8 cellular contexts compared by ENCODE assay signal in the genomic region with DNA sequence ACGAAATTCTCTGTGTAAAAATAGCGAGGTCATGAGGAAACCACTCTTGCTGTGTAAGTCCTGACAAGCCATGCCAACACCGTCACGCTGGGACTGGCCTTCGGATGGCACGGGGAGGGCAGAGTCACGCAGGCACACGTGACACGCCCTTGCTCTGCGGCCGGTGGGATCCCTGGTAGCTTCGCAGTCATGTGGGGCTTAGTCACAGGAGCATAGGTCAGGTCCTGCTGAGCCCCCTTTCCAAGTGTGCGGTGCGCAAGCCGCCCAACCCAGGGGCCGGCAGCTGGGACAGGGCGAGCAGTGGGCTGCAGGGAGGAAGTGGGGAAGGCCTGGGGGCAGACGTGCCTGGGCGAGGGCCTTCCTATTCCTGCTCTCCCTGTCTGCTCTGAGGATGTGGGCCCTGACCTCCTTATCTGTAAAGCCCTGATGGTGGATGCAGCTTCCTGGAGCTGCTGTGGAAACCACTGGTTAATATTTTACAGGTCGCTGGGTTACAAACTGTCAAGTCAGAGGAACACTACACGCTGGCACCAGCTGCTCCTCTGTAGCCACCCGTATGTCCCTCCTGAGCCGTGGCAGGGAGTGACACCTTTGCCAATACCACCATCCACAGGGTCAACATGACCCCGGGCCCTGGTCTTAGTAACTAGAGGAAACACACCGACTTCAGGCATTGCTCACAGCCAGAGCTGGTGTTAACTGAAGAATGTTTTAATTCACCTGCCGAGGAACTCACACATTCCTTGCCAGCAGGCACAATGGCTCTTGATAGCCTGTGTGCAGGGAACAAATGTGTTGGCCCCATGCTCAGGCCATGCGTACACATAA. TPM values are rescaled to one million over a fixed set of nuclear protein-coding genes. Genes with fewer than 3 reads are reported as not detected.
DNase-seq lines count a peak whose midpoint lies in the region; ATAC-seq, FAIRE-seq and TF ChIP-seq lines count a peak whose summit lies in the region.

No MANE protein-coding gene starts in this region.

- H3K4me3 Mint-ChIP-seq in HFFc6 = no peak overlapping the region
- H3K4me3 Mint-ChIP-seq in stimulated activated naive CD8-positive, alpha-beta T cell treated with anti-CD3 and anti-CD28 coated beads, Interleukin-15, amount 100 ng/mL, for 72 hours = peak overlapping the region; percentile 15 to 42

- peak; percentile 92 for ATAC-seq in GM12878
- peak; percentile 80 for ATAC-seq in stimulated activated naive CD8-positive, alpha-beta T cell treated with anti-CD3 and anti-CD28 coated beads, Interleukin-15, amount 100 ng/mL, for 72 hours

- DNase-seq in GF-D8 (lab: John Stamatoyannopoulos, UW) (peak; percentile 100), HFFc6 (peak; percentile 52), NB4 (ENCODE audit: low read depth) (peak; percentile 96), GM12878 (ENCODE audit: low read depth, low spot score) (no peak), kidney glomerular epithelial cell (lab: John Stamatoyannopoulos, UW) (peak; percentile 79), H7 (no peak), NCI-H146 treated with DMSO at 0.1 percent for 48 hours (lab: John Stamatoyannopoulos, UW; ENCODE audit: unreplicated experiment) (no peak)
- DNase-seq in stimulated activated naive CD8-positive, alpha-beta T cell treated with anti-CD3 and anti-CD28 coated beads, Interleukin-15, amount 100 ng/mL, for 72 hours = peak in 1 of 2 donors; percentile 45

- H3K27me3 ChIP-seq in GM12878 (replicated peaks in 1 of 2; ENCODE audit: control insufficient read depth in 2 of 2, insufficient read depth in 2 of 2, low read length in 1 of 2) (no peaks in the 10 kb centered on the region), H7 (ENCODE audit: control insufficient read depth, insufficient read depth, low read length) (no peaks in the 10 kb centered on the region)

- H3K4me1 ChIP-seq in GM12878 (ENCODE audit: control insufficient read depth, insufficient read depth, low read length) = peaks cover 4% of the 10 kb centered on the region

- no peak overlapping the region for H3K4me3 ChIP-seq in NB4 (ENCODE audit: low read depth, low read length)
- H3K4me3 ChIP-seq in GM12878 = no peak overlapping the region
- H3K4me3 ChIP-seq in H7 (ENCODE audit: insufficient read depth, low read depth, low read length) = no peak overlapping the region

- no peaks in the 10 kb centered on the region for H3K36me3 Mint-ChIP-seq in HFFc6 (ENCODE audit: low read depth)

- H3K9ac ChIP-seq in GM12878 (ENCODE audit: control insufficient read depth, insufficient read depth, low read length) = no peak overlapping the region

- peaks cover 50% of the 10 kb centered on the region for H3K79me2 ChIP-seq in GM12878 (ENCODE audit: control insufficient read depth, insufficient read depth, low read length)

- no peak overlapping the region for H2AFZ ChIP-seq in GM12878 (ENCODE audit: control insufficient read depth, low read depth, low read length)

- BruUV-seq in GM12878 (replicated peaks; lab: Mats Ljungman, UMichigan) = no TSS peak

- peaks cover 4% of the 10 kb centered on the region for H3K27me3 Mint-ChIP-seq in HFFc6 (ENCODE audit: insufficient read depth)
- H3K27me3 Mint-ChIP-seq in stimulated activated naive CD8-positive, alpha-beta T cell treated with anti-CD3 and anti-CD28 coated beads, Interleukin-15, amount 100 ng/mL, for 72 hours = no peaks in the 10 kb centered on the region

- no peak for FAIRE-seq in GM12878 (lab: Jason Lieb, UNC)

- in situ Hi-C loops in GM12878 (cut with MboI) = loop anchor here (25.0 kb wide), 1 partner anchor 1902 kb away; a partner anchor contains a TSS

- no peak for TF ChIP-seq EP300 in GM12878 (IDR thresholded peaks at IDR 0.05; ENCODE audit: borderline replicate concordance in 1 of 2, control insufficient read depth in 1 of 2, low read depth in 2 of 2, low read length in 2 of 2)

- RAD21 ChIA-PET in GM12878 (lab: Charles Lee; ENCODE audit: unreplicated experiment) = interaction anchor here (1.2 to 2.8 kb wide), 8 partner anchors 10 to 97 kb away, joined by 3 to 35 read pairs (median 6); a partner anchor contains a TSS

- intact Hi-C loops in GM12878 (cut with micrococcal nuclease; ENCODE audit: unreplicated experiment) = loop anchor here (1.0 kb wide), 1 partner anchor 10 kb away; no protein-coding TSS in a partner anchor

- no peaks in the 10 kb centered on the region for H3K9me3 Mint-ChIP-seq in HFFc6
- H3K9me3 Mint-ChIP-seq in stimulated activated naive CD8-positive, alpha-beta T cell treated with anti-CD3 and anti-CD28 coated beads, Interleukin-15, amount 100 ng/mL, for 72 hours = no peaks in the 10 kb centered on the region

- H3K4me2 ChIP-seq in GM12878 (ENCODE audit: control insufficient read depth, insufficient read depth) = no peak overlapping the region

- SMC1A ChIA-PET in GM12878 (lab: Charles Lee; ENCODE audit: uncharacterized antibody, unreplicated experiment) = interaction anchor here (0.6 to 5.2 kb wide), 9 partner anchors 10 to 97 kb away, joined by 3 to 45 read pairs (median 6); no protein-coding TSS in a partner anchor

- no peak for TF ChIP-seq RAD21 in GM12878 (IDR thresholded peaks at IDR 0.05; ENCODE audit: insufficient read depth, low read depth, low read length)

- H3K36me3 ChIP-seq in GM12878 (ENCODE audit: control insufficient read depth in 2 of 2, insufficient read depth in 2 of 2, low read length in 1 of 2) (peaks cover 11 to 16% of the 10 kb centered on the region in 2 experiments; a peak in 3 of 4 replicates), H7 (replicated peaks; ENCODE audit: control insufficient read depth, insufficient read depth, low read length) (no peaks in the 10 kb centered on the region)

- H4K20me1 ChIP-seq in GM12878 (ENCODE audit: control insufficient read depth, insufficient read depth) = 0 out of 2 replicates have a peak, but pooled peaks cover 3% of the 10 kb centered on the region

- no peak overlapping the region for H3K27ac Mint-ChIP-seq in HFFc6
- peak overlapping the region; percentile 57 to 59 for H3K27ac Mint-ChIP-seq in stimulated activated naive CD8-positive, alpha-beta T cell treated with anti-CD3 and anti-CD28 coated beads, Interleukin-15, amount 100 ng/mL, for 72 hours

- CTCF ChIA-PET in GM12878 (lab: Yijun Ruan, JAX) = interaction anchor here (0.8 to 2.9 kb wide), 8 partner anchors 9 to 115 kb away, joined by 3 to 21 read pairs (median 6); no protein-coding TSS in a partner anchor

- no peak overlapping the region; the same call in 1 of the 2 replicates for H3K27ac ChIP-seq in GM12878 (ENCODE audit: control insufficient read depth, insufficient read depth)

- POLR2A ChIA-PET in GM12878 (lab: Charles Lee) = interaction anchor here (1.0 to 2.9 kb wide), 6 partner anchors 9 to 49 kb away, joined by 3 to 20 read pairs (median 5); no protein-coding TSS in a partner anchor

- H3K9me3 ChIP-seq in GM12878 (replicated peaks; ENCODE audit: control insufficient read depth, insufficient read depth, low read length) = no peaks in the 10 kb centered on the region; the same call in 2 of the 3 replicates

- H3K4me1 Mint-ChIP-seq in HFFc6 (ENCODE audit: low read depth) = peaks cover 6% of the 10 kb centered on the region; the same call in 1 of the 2 replicates
- H3K4me1 Mint-ChIP-seq in stimulated activated naive CD8-positive, alpha-beta T cell treated with anti-CD3 and anti-CD28 coated beads, Interleukin-15, amount 100 ng/mL, for 72 hours = peaks cover 93% of the 10 kb centered on the region

- TF ChIP-seq CTCF in HFFc6 (IDR thresholded peaks at IDR 0.05) (no peak), NB4 (IDR thresholded peaks at IDR 0.05; ENCODE audit: low read depth, low read length) (no peak), GM12878 (IDR thresholded peaks at IDR 0.05 in 2 of 3, conservative IDR thresholded peaks at IDR 0.05 in 1 of 3; ENCODE audit: control insufficient read depth in 2 of 3, extremely low read depth in 1 of 3, insufficient read depth in 1 of 3, low read depth in 3 of 3, low read length in 3 of 3) (no peak)

- 80% methylated on average over 27 of the region's 27 CpGs for WGBS in GM12878 (ENCODE audit: insufficient coverage, insufficient replicate concordance, low lambda C conversion rate, missing lambda C conversion rate)

- TF ChIP-seq POLR2A in NB4 (IDR thresholded peaks at IDR 0.05; ENCODE audit: extremely low read depth, insufficient read length) = no peak
- peak; percentile 8; the same call in 1 of the 2 replicates for TF ChIP-seq POLR2A in GM12878 (IDR thresholded peaks at IDR 0.05; ENCODE audit: low read depth, low read length)

TF ChIP-seq in GM12878, 131 proteins besides CTCF, POLR2A, EP300 and RAD21 (continues in another document):
- TF ChIP-seq IKZF2 (IDR thresholded peaks at IDR 0.05) (peak in 1 of 2 experiments; percentile 51; a peak in 2 of 4 replicates), FOXK2 (IDR thresholded peaks at IDR 0.05) (no peak), GATAD2B (conservative IDR thresholded peaks at IDR 0.05; ENCODE audit: low read depth) (peak; percentile 44; the same call in 1 of the 2 replicates), ZNF622 (IDR thresholded peaks at IDR 0.05) (no peak)
- TF ChIP-seq, protein P1, sequence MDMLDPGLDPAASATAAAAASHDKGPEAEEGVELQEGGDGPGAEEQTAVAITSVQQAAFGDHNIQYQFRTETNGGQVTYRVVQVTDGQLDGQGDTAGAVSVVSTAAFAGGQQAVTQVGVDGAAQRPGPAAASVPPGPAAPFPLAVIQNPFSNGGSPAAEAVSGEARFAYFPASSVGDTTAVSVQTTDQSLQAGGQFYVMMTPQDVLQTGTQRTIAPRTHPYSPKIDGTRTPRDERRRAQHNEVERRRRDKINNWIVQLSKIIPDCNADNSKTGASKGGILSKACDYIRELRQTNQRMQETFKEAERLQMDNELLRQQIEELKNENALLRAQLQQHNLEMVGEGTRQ (IDR thresholded peaks at IDR 0.05; ENCODE audit: borderline replicate concordance, low read depth, low read length) = no peak

RNA-seq across cellular contexts. Expression of a gene that starts 17.8 kb away (rescaled TPM):
- total RNA-seq in HFFc6 (2021; fragmentation: NEBNext Ultra II Directional; extraction: Animal tissue kit (Norgen Biotek cat#: 25700)) = under 1 TPM in 5 of 6 experiments, not detected in 1; 0.05 to 0.23 (median 0.12) TPM
- total RNA-seq in GM12878 (2013; cell fraction: nucleolus; rRNA removed) = 143 and 147 TPM in 2 replicates
- total RNA-seq in GM12878 (2014; rRNA removed) (41.1 and 43.2 TPM in 2 replicates), GM12878 (2014; rRNA removed; fragmentation: Illumina TruSeq; extraction: Trizol) (33.5 and 34.6 TPM in 2 replicates), GM12878 (2021) (52.5 and 55.8 TPM in 2 replicates)
- 19.6 TPM for polyA plus RNA-seq in GM12878 (2011; ENCODE audit: low read depth)
- polyA plus RNA-seq in GM12878 (2011; rRNA removed) (67.8 and 75.9 TPM in 2 replicates), GM12878 (2014; fragmentation: Illumina TruSeq; extraction: Trizol) (38.6 and 41.9 TPM in 2 replicates), GM12878 (2014; fragmentation: Nextera tagmentation; extraction: Ambion mirVana) (10 to 100 TPM; 12.2 to 13.3 TPM), GM12878 (2014; rRNA removed) (34.0 and 35.0 TPM in 2 replicates), GM12878 (2016; fragmentation: Nextera tagmentation; extraction: Ambion mirVana) (10 to 100 TPM; 42.2 to 42.4 TPM)
- polyA plus RNA-seq in GM12878 (2011; cell fraction: cytosol; rRNA removed) = 43.5 and 56.5 TPM in 2 replicates
- polyA plus RNA-seq in GM12878 (2011; cell fraction: nucleus; rRNA removed) = 42.3 and 48.6 TPM in 2 replicates
- polyA plus RNA-seq in GM12878 (2012) = 22.9 and 32.1 TPM in 2 replicates
- polyA minus RNA-seq in GM12878 (2011; rRNA and poly(A)+ RNA removed) = 65.0 and 79.1 TPM in 2 replicates
- 29.4 and 33.1 TPM in 2 replicates for polyA minus RNA-seq in GM12878 (2011; cell fraction: cytosol; rRNA and poly(A)+ RNA removed)
- polyA minus RNA-seq in GM12878 (2011; cell fraction: nucleus; rRNA and poly(A)+ RNA removed) = 36.0 and 54.1 TPM in 2 replicates
- 4.5 and 8.6 TPM in 2 replicates for total RNA-seq in H7 (2014; rRNA removed; shearing (Covaris generic))

Comparison
In these comparisons a context has a peak if more than half of its experiments do, and no peak if none do; other contexts are left out.
1. DNase-seq: peak in GF-D8 (single experiment), HFFc6 (single experiment), NB4 (single experiment) and kidney glomerular epithelial cell (single experiment); none in GM12878 (single experiment), H7 (single experiment) and NCI-H146 treated with DMSO at 0.1 percent for 48 hours (single experiment).